ENCODE assay signal across 20 cellular contexts in the genomic region with DNA sequence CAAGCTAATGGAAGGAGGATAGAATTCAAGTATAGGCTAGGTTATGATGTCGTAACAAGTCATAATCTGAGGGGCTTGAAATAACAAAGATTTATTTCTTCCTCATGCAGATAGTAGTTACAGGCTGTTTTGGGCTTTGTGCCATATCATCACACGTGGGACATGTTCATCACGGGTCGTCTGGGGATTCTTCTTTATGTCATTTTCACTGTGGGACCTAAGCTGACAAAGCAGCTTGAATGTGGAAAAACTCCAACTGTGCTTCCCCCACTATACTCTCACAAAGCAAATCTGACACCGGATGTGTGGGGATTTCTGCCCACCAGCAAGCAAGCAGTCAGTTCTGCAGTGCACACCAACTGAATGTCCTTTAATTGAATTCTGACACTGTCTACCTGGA.
DNase-seq lines count a peak whose midpoint lies in the region; ATAC-seq, FAIRE-seq and TF ChIP-seq lines count a peak whose summit lies in the region.
"Had no signal": no experiment of that assay in that cellular context is flagged by ENCODE, and none has a peak within 500 bp of the region (broad histone marks: within the 10 kb centered on the region; RNA-seq: fewer than 3 reads in every experiment).

No MANE protein-coding gene starts in this region.

- no peaks in the 10 kb centered on the region for H3K36me3 Mint-ChIP-seq in natural killer cell treated with Interleukin-12 subunit alpha and Interleukin-12 subunit beta and Interleukin-15 and Interleukin-18, amount 100 ng/mL, for 72 hours
- H3K36me3 Mint-ChIP-seq in natural killer cell: no peaks in the 10 kb centered on the region
- H3K36me3 Mint-ChIP-seq: CD4-positive, CD25-positive, alpha-beta regulatory T cell had no signal

- CTCF ChIA-PET in RWPE1 (lab: Yijun Ruan, JAX): interaction anchor here (0.6 kb wide), 1 partner anchor 324 kb away, joined by 3 read pairs; no protein-coding TSS in a partner anchor

- H3K4me3 ChIP-seq in fibroblast of villous mesenchyme (ENCODE audit: low read depth, low read length): no peak overlapping the region
- H3K4me3 ChIP-seq: SK-N-MC had no signal

- H3K27me3 Mint-ChIP-seq in natural killer cell treated with Interleukin-12 subunit alpha and Interleukin-12 subunit beta and Interleukin-15 and Interleukin-18, amount 100 ng/mL, for 72 hours: peaks cover 0 to 6% of the 10 kb centered on the region in 2 donors
- peaks cover 0 to 5% of the 10 kb centered on the region in 2 donors for H3K27me3 Mint-ChIP-seq in natural killer cell (ENCODE audit: low read depth in 2 of 2)

- no peak for TF ChIP-seq POLR2A in GM12891 (IDR thresholded peaks at IDR 0.05; ENCODE audit: low read depth, low read length)

- H3K27ac Mint-ChIP-seq in natural killer cell treated with Interleukin-12 subunit alpha and Interleukin-12 subunit beta and Interleukin-15 and Interleukin-18, amount 100 ng/mL, for 72 hours: no peak overlapping the region
- no peak overlapping the region for H3K27ac Mint-ChIP-seq in natural killer cell
- H3K27ac Mint-ChIP-seq: CD4-positive, CD25-positive, alpha-beta regulatory T cell; HFFc6 had no signal

- POLR2A ChIA-PET in RWPE1 (lab: Yijun Ruan, JAX; ENCODE audit: low non-redundant PET): no interaction called here

- ATAC-seq in natural killer cell treated with Interleukin-12 subunit alpha and Interleukin-12 subunit beta and Interleukin-15 and Interleukin-18, amount 100 ng/mL, for 72 hours: no peak
- ATAC-seq in natural killer cell (no peak), GM19452 (IDR thresholded peaks at IDR 0.05; ENCODE audit: unreplicated experiment) (no peak), GM19324 (IDR thresholded peaks at IDR 0.05; ENCODE audit: low FRiP score, unreplicated experiment) (no peak)

- no peak for DNase-seq in natural killer cell treated with Interleukin-12 subunit alpha and Interleukin-12 subunit beta and Interleukin-15 and Interleukin-18, amount 100 ng/mL, for 72 hours (ENCODE audit: low spot score)
- no peak for DNase-seq in natural killer cell
- no peak for DNase-seq in RWPE1 (ENCODE audit: low spot score)
- DNase-seq in fibroblast of villous mesenchyme (ENCODE audit: low read depth): peak; percentile 59
- DNase-seq in GM12891 (ENCODE audit: insufficient read length, low spot score): no peak
- no peak for DNase-seq in NCI-H82 treated with DMSO at 0.1 percent for 48 hours (lab: John Stamatoyannopoulos, UW; ENCODE audit: unreplicated experiment)
- DNase-seq: CD4-positive, CD25-positive, alpha-beta regulatory T cell; DMS79; GF-D8; GOT3; HFFc6; KBM-7; NCI-H1105; NCI-H1694 treated with DMSO at 0.1 percent for 48 hours; NCI-H446 treated with DMSO at 0.1 percent for 48 hours; NCI-H774 had no signal

- peaks cover 0 to 40% of the 10 kb centered on the region in 2 donors for H3K4me1 Mint-ChIP-seq in natural killer cell treated with Interleukin-12 subunit alpha and Interleukin-12 subunit beta and Interleukin-15 and Interleukin-18, amount 100 ng/mL, for 72 hours (ENCODE audit: low read depth in 2 of 2)
- H3K4me1 Mint-ChIP-seq in natural killer cell: no peaks in the 10 kb centered on the region
- H3K4me1 Mint-ChIP-seq: CD4-positive, CD25-positive, alpha-beta regulatory T cell had no signal

- no peak for FAIRE-seq in GM12891 (lab: Jason Lieb, UNC)

- no peaks in the 10 kb centered on the region for H3K9me3 Mint-ChIP-seq in natural killer cell treated with Interleukin-12 subunit alpha and Interleukin-12 subunit beta and Interleukin-15 and Interleukin-18, amount 100 ng/mL, for 72 hours
- H3K9me3 Mint-ChIP-seq in natural killer cell: no peaks in the 10 kb centered on the region
- H3K9me3 Mint-ChIP-seq: HFFc6 had no signal

- TF ChIP-seq CTCF in natural killer cell (IDR thresholded peaks at IDR 0.05) (no peak), RWPE1 (conservative IDR thresholded peaks at IDR 0.05; ENCODE audit: low read depth) (no peak), fibroblast of villous mesenchyme (IDR thresholded peaks at IDR 0.05; ENCODE audit: insufficient read depth, low read depth, low read length) (no peak)

- H3K27ac ChIP-seq in RWPE1: peak overlapping the region; percentile 96
- H3K27ac ChIP-seq: HL-60, SK-N-MC had no signal

- H3K4me3 Mint-ChIP-seq in natural killer cell treated with Interleukin-12 subunit alpha and Interleukin-12 subunit beta and Interleukin-15 and Interleukin-18, amount 100 ng/mL, for 72 hours: peak overlapping the region; percentile 0
- no peak overlapping the region for H3K4me3 Mint-ChIP-seq in natural killer cell
- H3K4me3 Mint-ChIP-seq: CD4-positive, CD25-positive, alpha-beta regulatory T cell; HFFc6 had no signal

- intact Hi-C loops in natural killer cell (cut with micrococcal nuclease): no loop called here

TF ChIP-seq in GM12891, 5 proteins besides CTCF, POLR2A, EP300 and RAD21:
- TF ChIP-seq SPI1 (IDR thresholded peaks at IDR 0.05; ENCODE audit: low read depth, low read length) (no peak), PAX5 (IDR thresholded peaks at IDR 0.05; ENCODE audit: insufficient read depth, low read length, severe bottlenecking) (no peak), TAF1 (IDR thresholded peaks at IDR 0.05; ENCODE audit: low read depth, low read length) (no peak), POLR2AphosphoS5 (IDR thresholded peaks at IDR 0.05; ENCODE audit: low read depth, low read length) (no peak), POU2F2 (IDR thresholded peaks at IDR 0.05; ENCODE audit: low read depth, low read length) (no peak)
